ENCODE assay signal across 8 cellular contexts in genomic region chr17:68101992-68102758, GRCh38.
A peak's percentile ranks its signal among the peaks of the same experiment; 100 is the strongest.
DNase-seq lines count a peak whose midpoint lies in the region; ATAC-seq and TF ChIP-seq lines count a peak whose summit lies in the region.

No MANE protein-coding gene starts in this region.

- 2% methylated on average over 40 to 41 of the region's 41 CpGs for WGBS in lung, 2 donors

- peaks cover 0 to 4% of the 10 kb centered on the region in 2 donors for H3K36me3 ChIP-seq in lung (ENCODE audit: control insufficient read depth in 2 of 2, insufficient read depth in 2 of 2, low read length in 2 of 2)

- H3K4me1 ChIP-seq in lung (ENCODE audit: control insufficient read depth in 2 of 2, insufficient read depth in 2 of 2, low read length in 2 of 2): peaks cover 4 to 6% of the 10 kb centered on the region in 2 donors

- peak; percentile 72 for DNase-seq in activated effector memory CD4-positive, alpha-beta T cell treated with anti-CD3 and anti-CD28 coated beads, Interleukin-2, amount 50 U/mL, for 16 hours
- DNase-seq in activated effector memory CD4-positive, alpha-beta T cell treated with Interleukin-2 at 50 U/mL for 16 hours: no peak
- DNase-seq in SW480 (ENCODE audit: low spot score) (peak; percentile 61), choroid plexus epithelial cell (ENCODE audit: low read depth) (peak; percentile 8), lung (ENCODE audit: low spot score) (peak; percentile 42), substantia nigra (lab: John Stamatoyannopoulos, UW) (peak in 17 of 49 donors; percentile 3 to 71 (median 33))

- no peak for TF ChIP-seq CTCF in choroid plexus epithelial cell (conservative IDR thresholded peaks at IDR 0.05; ENCODE audit: low read depth, low read length)
- no peak for TF ChIP-seq CTCF in lung (IDR thresholded peaks at IDR 0.05; ENCODE audit: control extremely low read depth, extremely low read depth)

- H3K27ac ChIP-seq in lung (ENCODE audit: low read depth in 1 of 2, low read length in 1 of 2) (peak overlapping the region; percentile 74 to 93), substantia nigra (ENCODE audit: low read depth, low read length, poor library complexity, severe bottlenecking) (peak overlapping the region; percentile 82)

- H3K27me3 ChIP-seq in lung (ENCODE audit: control insufficient read depth, insufficient read depth): no peaks in the 10 kb centered on the region

- no peaks in the 10 kb centered on the region for H3K9me3 ChIP-seq in lung (ENCODE audit: control insufficient read depth in 2 of 2, insufficient read depth in 1 of 2, low read length in 1 of 2)

- H3K4me3 ChIP-seq in choroid plexus epithelial cell (ENCODE audit: low read depth, low read length) (peak overlapping the region; percentile 77), lung (peak overlapping the region; percentile 90)

- no peak for ATAC-seq in lung (ENCODE audit: insufficient read depth, low FRiP score)
- no peak for ATAC-seq in GM19023 (IDR thresholded peaks at IDR 0.05; ENCODE audit: unreplicated experiment)
- no peak for ATAC-seq in GM21529 (IDR thresholded peaks at IDR 0.05; ENCODE audit: unreplicated experiment)
